Comparison of ENCODE assay signal across 8 cellular contexts in genomic region chr20:7803411-7804151, GRCh38.
DNase-seq lines count a peak whose midpoint lies in the region; ATAC-seq and TF ChIP-seq lines count a peak whose summit lies in the region.
"Not testable (repeated sequence)": the region's sequence is repeated elsewhere in the genome, so short reads cannot be mapped to it uniquely, and the experiment has no call there.

No MANE protein-coding gene starts in this region.

- CTCF ChIA-PET in PC-3 (lab: Charles Lee), result not testable (repeated sequence)

- intact Hi-C loops in PC-3 (cut with micrococcal nuclease), result not testable (repeated sequence)

- H3K4me3 ChIP-seq in PC-3 (ENCODE audit: low read length) (peak overlapping the region; percentile 53), brain microvascular endothelial cell (ENCODE audit: low read depth, low read length) (peak overlapping the region; percentile 24), fibroblast of pulmonary artery (replicated peaks; ENCODE audit: low read depth, low read length) (peak overlapping the region; percentile 37), iPS-18c (ENCODE audit: insufficient read depth, low read depth, low read length) (peak overlapping the region; percentile 29; the same call in 1 of the 2 replicates), urinary bladder (ENCODE audit: low read depth, low read length) (peak overlapping the region; percentile 13)

- not testable (repeated sequence) for H3F3A ChIP-seq in PC-3 (ENCODE audit: low read length, unreplicated experiment)

- in situ Hi-C loops in brain microvascular endothelial cell (cut with HindIII; ENCODE audit: low pct_ligation_motif_present, low sequenced_read_pairs), result not testable (repeated sequence)

- not testable (repeated sequence) for BruUV-seq in PC-3 (replicated peaks; lab: Mats Ljungman, UMichigan)

- H3K9ac ChIP-seq in PC-3 (ENCODE audit: low read length), result peak overlapping the region; percentile 62

- peak overlapping the region; percentile 50 for H3K27ac ChIP-seq in C4-2B
- H3K27ac ChIP-seq in PC-3 (ENCODE audit: low read length); brain microvascular endothelial cell; urinary bladder (ENCODE audit: low read depth): not testable (repeated sequence)

- DNase-seq in NCI-H1092 (lab: John Stamatoyannopoulos, UW), result peak; percentile 26
- not testable (repeated sequence) for DNase-seq in PC-3; brain microvascular endothelial cell; fibroblast of pulmonary artery (ENCODE audit: low read depth)
- DNase-seq in retina, result peak; percentile 28

- H3K4me2 ChIP-seq in PC-3 (ENCODE audit: low read length), result peak overlapping the region; percentile 65

- not testable (repeated sequence) for H4K20me1 ChIP-seq in PC-3 (ENCODE audit: low read length)

- H3K4me1 ChIP-seq in PC-3 (ENCODE audit: insufficient read depth, low read length); urinary bladder (ENCODE audit: insufficient read depth): not testable (repeated sequence)

- H3K27me3 ChIP-seq in PC-3 (ENCODE audit: low read length); brain microvascular endothelial cell (replicated peaks): not testable (repeated sequence)

- 50% methylated on average over 52 of the region's 52 CpGs for WGBS in urinary bladder

- H3K36me3 ChIP-seq in PC-3 (ENCODE audit: low read depth, low read length); brain microvascular endothelial cell (replicated peaks); urinary bladder (ENCODE audit: insufficient read depth): not testable (repeated sequence)

- H3K79me2 ChIP-seq in PC-3 (ENCODE audit: low read length), result not testable (repeated sequence)

- ATAC-seq in PC-3, result peak; percentile 59

- H2AFZ ChIP-seq in PC-3 (ENCODE audit: low read length), result peak overlapping the region; percentile 84

- POLR2A ChIA-PET in PC-3 (lab: Charles Lee; ENCODE audit: unreplicated experiment), result not testable (repeated sequence)

- TF ChIP-seq CTCF in C4-2B (conservative IDR thresholded peaks at IDR 0.05); PC-3 (conservative IDR thresholded peaks at IDR 0.05; ENCODE audit: low read depth, low read length); brain microvascular endothelial cell (IDR thresholded peaks at IDR 0.05; ENCODE audit: low read depth, low read length, missing control alignments); fibroblast of pulmonary artery (IDR thresholded peaks at IDR 0.05; ENCODE audit: low read length, missing control alignments): not testable (repeated sequence)

- not testable (repeated sequence) for H3K9me2 ChIP-seq in PC-3 (replicated peaks; ENCODE audit: low read length)

- not testable (repeated sequence) for H3K9me3 ChIP-seq in PC-3 (ENCODE audit: low read length); iPS-18c (ENCODE audit: control insufficient read depth, insufficient read depth, low read length)
